Comparison of ENCODE assay signal across 1 cellular context in genomic region chr12:98538031-98538430, GRCh38.
TF ChIP-seq lines count a peak whose summit lies in the region.

No MANE protein-coding gene starts in this region.

TF ChIP-seq in HepG2, 621 proteins besides CTCF, POLR2A, EP300 and RAD21:
- TF ChIP-seq ZNF710 (CRISPR knock-in tag; IDR thresholded peaks at IDR 0.05; ENCODE audit: borderline replicate concordance), result no peak
- TF ChIP-seq ZFP91 (CRISPR knock-in tag; IDR thresholded peaks at IDR 0.05; ENCODE audit: borderline replicate concordance), result no peak
- TF ChIP-seq KMT2A (CRISPR knock-in tag; IDR thresholded peaks at IDR 0.05), result no peak
- peak; percentile 88 for TF ChIP-seq ZNF205 (CRISPR knock-in tag; IDR thresholded peaks at IDR 0.05)
- TF ChIP-seq CENPT (CRISPR knock-in tag; IDR thresholded peaks at IDR 0.05; ENCODE audit: low read depth), result no peak
- peak; percentile 78 for TF ChIP-seq KAT2B (IDR thresholded peaks at IDR 0.05; ENCODE audit: borderline replicate concordance, low read depth, low read length)
- TF ChIP-seq GATAD2A (CRISPR knock-in tag; IDR thresholded peaks at IDR 0.05), result peak; percentile 33; the same call in 1 of the 2 replicates
- no peak for TF ChIP-seq ZSCAN22 (CRISPR knock-in tag; IDR thresholded peaks at IDR 0.05)
- TF ChIP-seq ZNF891 (CRISPR knock-in tag; IDR thresholded peaks at IDR 0.05), result no peak
- no peak for TF ChIP-seq FOXP1 (IDR thresholded peaks at IDR 0.05)
- no peak for TF ChIP-seq FOXP1 (CRISPR knock-in tag; IDR thresholded peaks at IDR 0.05)
- TF ChIP-seq CEBPZ (IDR thresholded peaks at IDR 0.05; ENCODE audit: low read length), result no peak
- no peak for TF ChIP-seq ZNF101 (CRISPR knock-in tag; IDR thresholded peaks at IDR 0.05; ENCODE audit: borderline replicate concordance, low read depth)
- no peak for TF ChIP-seq ZNF207 (IDR thresholded peaks at IDR 0.05; ENCODE audit: borderline replicate concordance)
- no peak for TF ChIP-seq FOSL1 (CRISPR knock-in tag; IDR thresholded peaks at IDR 0.05; ENCODE audit: borderline replicate concordance)
- TF ChIP-seq CBX5 (CRISPR knock-in tag; IDR thresholded peaks at IDR 0.05; ENCODE audit: borderline replicate concordance), result no peak
